In the genomic region with DNA sequence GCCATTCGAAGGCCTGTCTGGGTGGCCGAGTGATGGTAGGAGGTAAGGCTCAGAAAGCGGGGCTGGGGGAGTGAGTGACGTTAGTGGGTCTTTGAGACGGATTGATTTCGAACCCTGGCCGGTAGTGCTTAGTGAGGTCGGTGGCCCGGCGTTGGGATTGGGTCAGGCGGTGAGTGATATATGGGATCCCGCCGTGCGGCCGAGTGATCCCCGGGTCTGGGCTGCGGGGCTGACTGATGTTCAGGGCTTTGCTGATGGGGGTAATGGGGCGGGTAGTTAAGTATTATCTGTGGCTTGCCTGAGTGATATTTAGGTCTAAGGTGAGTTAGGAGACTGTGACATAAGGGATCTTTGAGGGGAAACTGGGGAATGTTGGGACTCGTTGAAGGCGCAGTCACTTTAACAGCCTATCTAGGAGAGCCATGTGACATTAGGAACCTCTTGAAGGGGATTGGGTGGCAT, we compare ENCODE assay signal across 1 cellular context.
TF ChIP-seq lines count a peak whose summit lies in the region.

No MANE protein-coding gene starts in this region.

TF ChIP-seq in WTC11, 78 proteins besides CTCF, POLR2A, EP300 and RAD21 (continued from another document):
- TF ChIP-seq, protein P1, sequence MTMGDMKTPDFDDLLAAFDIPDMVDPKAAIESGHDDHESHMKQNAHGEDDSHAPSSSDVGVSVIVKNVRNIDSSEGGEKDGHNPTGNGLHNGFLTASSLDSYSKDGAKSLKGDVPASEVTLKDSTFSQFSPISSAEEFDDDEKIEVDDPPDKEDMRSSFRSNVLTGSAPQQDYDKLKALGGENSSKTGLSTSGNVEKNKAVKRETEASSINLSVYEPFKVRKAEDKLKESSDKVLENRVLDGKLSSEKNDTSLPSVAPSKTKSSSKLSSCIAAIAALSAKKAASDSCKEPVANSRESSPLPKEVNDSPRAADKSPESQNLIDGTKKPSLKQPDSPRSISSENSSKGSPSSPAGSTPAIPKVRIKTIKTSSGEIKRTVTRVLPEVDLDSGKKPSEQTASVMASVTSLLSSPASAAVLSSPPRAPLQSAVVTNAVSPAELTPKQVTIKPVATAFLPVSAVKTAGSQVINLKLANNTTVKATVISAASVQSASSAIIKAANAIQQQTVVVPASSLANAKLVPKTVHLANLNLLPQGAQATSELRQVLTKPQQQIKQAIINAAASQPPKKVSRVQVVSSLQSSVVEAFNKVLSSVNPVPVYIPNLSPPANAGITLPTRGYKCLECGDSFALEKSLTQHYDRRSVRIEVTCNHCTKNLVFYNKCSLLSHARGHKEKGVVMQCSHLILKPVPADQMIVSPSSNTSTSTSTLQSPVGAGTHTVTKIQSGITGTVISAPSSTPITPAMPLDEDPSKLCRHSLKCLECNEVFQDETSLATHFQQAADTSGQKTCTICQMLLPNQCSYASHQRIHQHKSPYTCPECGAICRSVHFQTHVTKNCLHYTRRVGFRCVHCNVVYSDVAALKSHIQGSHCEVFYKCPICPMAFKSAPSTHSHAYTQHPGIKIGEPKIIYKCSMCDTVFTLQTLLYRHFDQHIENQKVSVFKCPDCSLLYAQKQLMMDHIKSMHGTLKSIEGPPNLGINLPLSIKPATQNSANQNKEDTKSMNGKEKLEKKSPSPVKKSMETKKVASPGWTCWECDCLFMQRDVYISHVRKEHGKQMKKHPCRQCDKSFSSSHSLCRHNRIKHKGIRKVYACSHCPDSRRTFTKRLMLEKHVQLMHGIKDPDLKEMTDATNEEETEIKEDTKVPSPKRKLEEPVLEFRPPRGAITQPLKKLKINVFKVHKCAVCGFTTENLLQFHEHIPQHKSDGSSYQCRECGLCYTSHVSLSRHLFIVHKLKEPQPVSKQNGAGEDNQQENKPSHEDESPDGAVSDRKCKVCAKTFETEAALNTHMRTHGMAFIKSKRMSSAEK (CRISPR knock-in tag; IDR thresholded peaks at IDR 0.05; ENCODE audit: borderline replicate concordance) = no peak
- TF ChIP-seq, protein P2, sequence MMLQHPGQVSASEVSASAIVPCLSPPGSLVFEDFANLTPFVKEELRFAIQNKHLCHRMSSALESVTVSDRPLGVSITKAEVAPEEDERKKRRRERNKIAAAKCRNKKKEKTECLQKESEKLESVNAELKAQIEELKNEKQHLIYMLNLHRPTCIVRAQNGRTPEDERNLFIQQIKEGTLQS (CRISPR knock-in tag; conservative IDR thresholded peaks at IDR 0.05) = no peak
- TF ChIP-seq, protein P3, sequence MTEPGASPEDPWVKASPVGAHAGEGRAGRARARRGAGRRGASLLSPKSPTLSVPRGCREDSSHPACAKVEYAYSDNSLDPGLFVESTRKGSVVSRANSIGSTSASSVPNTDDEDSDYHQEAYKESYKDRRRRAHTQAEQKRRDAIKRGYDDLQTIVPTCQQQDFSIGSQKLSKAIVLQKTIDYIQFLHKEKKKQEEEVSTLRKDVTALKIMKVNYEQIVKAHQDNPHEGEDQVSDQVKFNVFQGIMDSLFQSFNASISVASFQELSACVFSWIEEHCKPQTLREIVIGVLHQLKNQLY (CRISPR knock-in tag; IDR thresholded peaks at IDR 0.05) = no peak
- TF ChIP-seq, protein P4, sequence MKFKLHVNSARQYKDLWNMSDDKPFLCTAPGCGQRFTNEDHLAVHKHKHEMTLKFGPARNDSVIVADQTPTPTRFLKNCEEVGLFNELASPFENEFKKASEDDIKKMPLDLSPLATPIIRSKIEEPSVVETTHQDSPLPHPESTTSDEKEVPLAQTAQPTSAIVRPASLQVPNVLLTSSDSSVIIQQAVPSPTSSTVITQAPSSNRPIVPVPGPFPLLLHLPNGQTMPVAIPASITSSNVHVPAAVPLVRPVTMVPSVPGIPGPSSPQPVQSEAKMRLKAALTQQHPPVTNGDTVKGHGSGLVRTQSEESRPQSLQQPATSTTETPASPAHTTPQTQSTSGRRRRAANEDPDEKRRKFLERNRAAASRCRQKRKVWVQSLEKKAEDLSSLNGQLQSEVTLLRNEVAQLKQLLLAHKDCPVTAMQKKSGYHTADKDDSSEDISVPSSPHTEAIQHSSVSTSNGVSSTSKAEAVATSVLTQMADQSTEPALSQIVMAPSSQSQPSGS (CRISPR knock-in tag; IDR thresholded peaks at IDR 0.05; ENCODE audit: borderline replicate concordance, low read depth) = no peak
- TF ChIP-seq, protein P5, sequence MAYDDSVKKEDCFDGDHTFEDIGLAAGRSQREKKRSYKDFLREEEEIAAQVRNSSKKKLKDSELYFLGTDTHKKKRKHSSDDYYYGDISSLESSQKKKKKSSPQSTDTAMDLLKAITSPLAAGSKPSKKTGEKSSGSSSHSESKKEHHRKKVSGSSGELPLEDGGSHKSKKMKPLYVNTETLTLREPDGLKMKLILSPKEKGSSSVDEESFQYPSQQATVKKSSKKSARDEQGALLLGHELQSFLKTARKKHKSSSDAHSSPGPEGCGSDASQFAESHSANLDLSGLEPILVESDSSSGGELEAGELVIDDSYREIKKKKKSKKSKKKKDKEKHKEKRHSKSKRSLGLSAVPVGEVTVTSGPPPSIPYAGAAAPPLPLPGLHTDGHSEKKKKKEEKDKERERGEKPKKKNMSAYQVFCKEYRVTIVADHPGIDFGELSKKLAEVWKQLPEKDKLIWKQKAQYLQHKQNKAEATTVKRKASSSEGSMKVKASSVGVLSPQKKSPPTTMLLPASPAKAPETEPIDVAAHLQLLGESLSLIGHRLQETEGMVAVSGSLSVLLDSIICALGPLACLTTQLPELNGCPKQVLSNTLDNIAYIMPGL (CRISPR knock-in tag; IDR thresholded peaks at IDR 0.05) = no peak
